7 cellular contexts compared by ENCODE assay signal in the genomic region with DNA sequence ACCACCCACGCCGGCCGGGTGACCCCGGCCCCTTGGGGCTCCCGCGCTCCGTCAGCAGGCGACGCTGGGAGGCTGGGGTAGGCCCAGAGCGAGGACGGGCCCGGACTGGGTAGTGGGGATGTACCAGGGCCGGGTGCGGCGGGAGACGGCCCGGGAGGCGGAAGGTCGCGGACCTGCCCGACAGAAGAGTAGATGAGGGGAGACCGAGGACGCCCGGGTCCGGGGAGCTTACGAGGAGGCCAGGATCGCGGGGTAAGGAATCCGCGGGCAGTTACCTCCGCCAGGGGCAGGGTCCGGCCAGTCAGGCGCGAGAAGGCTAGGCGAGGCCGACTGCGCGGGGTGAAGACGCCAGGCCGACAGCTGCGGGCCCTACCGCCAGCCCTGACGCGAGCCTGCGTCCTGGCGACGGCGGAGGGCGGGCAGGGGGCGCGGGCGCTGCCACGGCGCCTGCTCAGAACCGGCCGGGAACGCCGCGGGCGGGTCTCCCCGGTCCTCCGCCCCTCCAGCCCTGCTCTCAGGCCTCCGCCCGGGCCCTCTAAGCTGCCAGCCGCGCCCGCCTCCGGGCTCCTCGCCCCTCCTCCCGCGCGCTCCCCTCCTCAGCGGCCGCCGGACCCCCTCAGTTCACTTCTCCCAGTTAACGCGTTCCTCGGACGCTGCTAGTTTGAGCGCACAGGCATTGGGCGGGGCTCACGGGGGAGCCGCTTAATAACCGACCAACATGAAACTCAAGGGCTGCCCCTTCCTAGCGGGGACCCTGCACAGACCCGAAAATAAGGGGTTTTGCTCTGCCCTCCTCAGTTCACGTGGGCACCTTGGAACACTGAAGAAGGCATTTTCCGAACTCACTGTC. TPM values are rescaled to one million over a fixed set of nuclear protein-coding genes. Genes with fewer than 3 reads are reported as not detected.
DNase-seq lines count a peak whose midpoint lies in the region; ATAC-seq and TF ChIP-seq lines count a peak whose summit lies in the region.

CPLANE1 (minus strand) TSS at position 407 of the 850 bp plus-strand sequence. CDS start 1,678 bp downstream, outside the sequence.

- H3K9me3 ChIP-seq in body of pancreas (no peaks in the 10 kb centered on the region), iPS DF 6.9 (ENCODE audit: control insufficient read depth, insufficient read depth, low read length) (no peaks in the 10 kb centered on the region), gastrocnemius medialis (no peaks in the 10 kb centered on the region)

- no peaks in the 10 kb centered on the region for H3K36me3 ChIP-seq in body of pancreas (replicated peaks in 1 of 2; ENCODE audit: insufficient read depth in 1 of 2, low read depth in 2 of 2)
- no peaks in the 10 kb centered on the region for H3K36me3 ChIP-seq in iPS DF 6.9 (ENCODE audit: control insufficient read depth, insufficient read depth, low read length)
- no peaks in the 10 kb centered on the region for H3K36me3 ChIP-seq in gastrocnemius medialis

- intact Hi-C loops in body of pancreas (cut with DNase I) (no loop called here), gastrocnemius medialis (cut with DNase I; ENCODE audit: low total_unique reads) (no loop called here)

- peak; percentile 70 for TF ChIP-seq POLR2A in GM15510 (IDR thresholded peaks at IDR 0.05; ENCODE audit: borderline replicate concordance, extremely low read depth, insufficient read length)
- peak; percentile 85 to 91 (median 87) for TF ChIP-seq POLR2A in body of pancreas (IDR thresholded peaks at IDR 0.05)
- TF ChIP-seq POLR2A in gastrocnemius medialis (IDR thresholded peaks at IDR 0.05), result peak; percentile 48 to 68

- H3K4me3 ChIP-seq in body of pancreas, result peak within 1 kb of the TSS; percentile 77 to 80
- peak within 1 kb of the TSS; percentile 57 for H3K4me3 ChIP-seq in iPS DF 6.9 (ENCODE audit: low read length)
- peak within 1 kb of the TSS; percentile 84 to 98 (median 94) for H3K4me3 ChIP-seq in gastrocnemius medialis

- peak within 1 kb of the TSS; percentile 77 to 92 (median 90) for H3K27ac ChIP-seq in body of pancreas
- no peak within 1 kb of the TSS for H3K27ac ChIP-seq in iPS DF 6.9 (ENCODE audit: low read length)
- peak within 1 kb of the TSS; percentile 88 to 95 (median 93) for H3K27ac ChIP-seq in gastrocnemius medialis

- 1% methylated on average over 24 to 88 of the region's 88 CpGs for WGBS in body of pancreas, 2 donors
- WGBS in iPS DF 6.9 (ENCODE audit: insufficient coverage, insufficient read length), result no CpG with 5 or more reads among the region's 88 CpGs

- H3K27me3 ChIP-seq in body of pancreas (no peaks in the 10 kb centered on the region), iPS DF 6.9 (ENCODE audit: control insufficient read depth, insufficient read depth, low read length) (no peaks in the 10 kb centered on the region), gastrocnemius medialis (no peaks in the 10 kb centered on the region)

- in situ Hi-C loops in gastrocnemius medialis (cut with MboI; ENCODE audit: low sequenced_read_pairs in 4 of 4), result no loop called here

- ATAC-seq in HG02763 (IDR thresholded peaks at IDR 0.05; ENCODE audit: unreplicated experiment) (peak; percentile 88), body of pancreas (peak; percentile 94), gastrocnemius medialis (peak; percentile 92)

- H3K4me1 ChIP-seq in body of pancreas (peaks cover 28% of the 10 kb centered on the region), iPS DF 6.9 (ENCODE audit: control insufficient read depth, insufficient read depth, low read length) (peaks cover 1% of the 10 kb centered on the region; the same call in 1 of the 2 replicates), gastrocnemius medialis (peaks cover 17 to 18% of the 10 kb centered on the region in 2 donors)

- TF ChIP-seq CTCF in body of pancreas (IDR thresholded peaks at IDR 0.05), result peak in 2 of 7 experiments; percentile 16 to 26
- peak in 2 of 5 experiments; percentile 7 to 23 for TF ChIP-seq CTCF in gastrocnemius medialis (IDR thresholded peaks at IDR 0.05 in 4 of 5, conservative IDR thresholded peaks at IDR 0.05 in 1 of 5)

- DNase-seq in NCI-H146 (lab: John Stamatoyannopoulos, UW) (peak; percentile 90), T-helper 9 cell (peak; percentile 27), body of pancreas (peak; percentile 77 to 85 (median 80)), iPS DF 6.9 (ENCODE audit: low read depth, low spot score) (peak; percentile 31), gastrocnemius medialis (peak; percentile 44 to 61)

RNA-seq across cellular contexts. Expression of gene CPLANE1, which starts in this region (rescaled TPM):
- total RNA-seq in body of pancreas (10 to 100 TPM; 21.1 to 39.2 TPM), gastrocnemius medialis (10 to 100 TPM in 1 of 4 donors, 1 to 10 TPM in 3; 5.3 to 12.5 (median 8.1) TPM)

Comparison
In these comparisons a context has a peak if more than half of its experiments do, and no peak if none do; other contexts are left out.
1. DNase-seq: peak in every context shown above with its lines; median percentile 90 in NCI-H146; 80 in body of pancreas; 52 in gastrocnemius medialis; 31 in iPS DF 6.9; 27 in T-helper 9 cell.